8 cellular contexts compared by ENCODE assay signal in genomic region chr4:99946346-99947189, GRCh38. TPM values are rescaled to one million over a fixed set of nuclear protein-coding genes. Genes with fewer than 3 reads are reported as not detected.
DNase-seq lines count a peak whose midpoint lies in the region; ATAC-seq and TF ChIP-seq lines count a peak whose summit lies in the region.

Gene DNAJB14 (minus strand): TSS chr4:99946618. CDS start chr4:99946571, 47 bp downstream.

- H3K27me3 ChIP-seq in GM23248 (replicated peaks; ENCODE audit: insufficient read depth) (no peaks in the 10 kb centered on the region), cardiac muscle cell (no peaks in the 10 kb centered on the region), transverse colon (no peaks in the 10 kb centered on the region)

- peaks cover 9% of the 10 kb centered on the region for H3K36me3 ChIP-seq in GM23248 (ENCODE audit: low read depth)
- peaks cover 9% of the 10 kb centered on the region for H3K36me3 ChIP-seq in cardiac muscle cell
- no peaks in the 10 kb centered on the region for H3K36me3 ChIP-seq in transverse colon

- 4 to 9% methylated on average over 42 to 83 of the region's 87 CpGs for WGBS in GM23248 (ENCODE audit: low coverage in 1 of 2, low lambda C conversion rate in 2 of 2, missing lambda C conversion rate in 2 of 2), 2 experiments
- WGBS in transverse colon (ENCODE audit: low coverage in 1 of 2), 2 donors: 3% methylated on average over 29 of the region's 87 CpGs; no CpG with 5 or more reads in 1 of the 2 donors

- POLR2A ChIA-PET in activated naive CD8-positive, alpha-beta T cell treated with anti-CD3 and anti-CD28 coated beads, Interleukin-2, amount 10 ng/mL, durations not matched to agents 7 days and 5 days (lab: Charles Lee): interaction anchor here (0.6 to 2.4 kb wide), 19 partner anchors 11 to 1887 kb away, joined by 3 to 31 read pairs (median 3); partner anchors contain the start of genes DAPP1, LAMTOR3 and METAP1

- no peaks in the 10 kb centered on the region for H3K9me2 ChIP-seq in GM23248 (ENCODE audit: insufficient read depth)

- H3K4me1 ChIP-seq in GM23248 (ENCODE audit: insufficient read depth) (peaks cover 38% of the 10 kb centered on the region), cardiac muscle cell (ENCODE audit: low read depth) (peaks cover 16% of the 10 kb centered on the region), transverse colon (peaks cover 17 to 56% (median 39%) of the 10 kb centered on the region in 4 donors)

- no peak for TF ChIP-seq EP300 in transverse colon (IDR thresholded peaks at IDR 0.05; ENCODE audit: low read depth)

- peak; percentile 63 for TF ChIP-seq POLR2A in transverse colon (IDR thresholded peaks at IDR 0.05)

- H2AFZ ChIP-seq in GM23248: peak within 1 kb of the TSS; percentile 77

- H3K27ac ChIP-seq in GM23248: peak within 1 kb of the TSS; percentile 94
- H3K27ac ChIP-seq in cardiac muscle cell: peak within 1 kb of the TSS; percentile 91
- H3K27ac ChIP-seq in transverse colon: peak within 1 kb of the TSS; percentile 94 to 99 (median 97)

- H3K9me3 ChIP-seq in GM23248 (ENCODE audit: low read depth) (no peaks in the 10 kb centered on the region), cardiac muscle cell (ENCODE audit: low read depth) (no peaks in the 10 kb centered on the region), transverse colon (no peaks in the 10 kb centered on the region)

- peak within 1 kb of the TSS; percentile 99 for H3K27ac Mint-ChIP-seq in activated naive CD8-positive, alpha-beta T cell treated with anti-CD3 and anti-CD28 coated beads, Interleukin-2, amount 10 ng/mL, durations not matched to agents 7 days and 5 days

- peak; percentile 45 for ATAC-seq in activated naive CD8-positive, alpha-beta T cell treated with anti-CD3 and anti-CD28 coated beads, Interleukin-2, amount 10 ng/mL, durations not matched to agents 7 days and 5 days (ENCODE audit: low read depth)

- H4K20me1 ChIP-seq in GM23248 (ENCODE audit: insufficient read depth): no peaks in the 10 kb centered on the region

- H3K27me3 Mint-ChIP-seq in activated naive CD8-positive, alpha-beta T cell treated with anti-CD3 and anti-CD28 coated beads, Interleukin-2, amount 10 ng/mL, durations not matched to agents 7 days and 5 days: no peaks in the 10 kb centered on the region

- no peak for TF ChIP-seq CTCF in cardiac muscle cell (IDR thresholded peaks at IDR 0.05; ENCODE audit: low read depth, low read length)
- TF ChIP-seq CTCF in transverse colon (IDR thresholded peaks at IDR 0.05): no peak

- no peaks in the 10 kb centered on the region for H3K9me3 Mint-ChIP-seq in activated naive CD8-positive, alpha-beta T cell treated with anti-CD3 and anti-CD28 coated beads, Interleukin-2, amount 10 ng/mL, durations not matched to agents 7 days and 5 days

- H3K4me2 ChIP-seq in GM23248 (ENCODE audit: unreplicated experiment): peak within 1 kb of the TSS; percentile 76

- in situ Hi-C loops in G401 (cut with HindIII; ENCODE audit: low sequenced_read_pairs) (no loop called here), GM23248 (cut with MboI) (no loop called here), transverse colon (cut with MboI; ENCODE audit: low pct_ligation_motif_present in 1 of 4, low pct_unique_long_range_greater_than_20kb in 1 of 4, low sequenced_read_pairs in 3 of 4) (loop anchor here in 3 of 4 donors (10.0 kb wide), 3 partner anchors 52 to 382 kb away; partner anchors contain the start of genes TRMT10A (in 2 of the 3), DAPP1 (in 1 of the 3) and LAMTOR3 (in 1 of the 3))

- H3K4me1 Mint-ChIP-seq in activated naive CD8-positive, alpha-beta T cell treated with anti-CD3 and anti-CD28 coated beads, Interleukin-2, amount 10 ng/mL, durations not matched to agents 7 days and 5 days: peaks cover 42% of the 10 kb centered on the region

- peaks cover 41% of the 10 kb centered on the region for H3K36me3 Mint-ChIP-seq in activated naive CD8-positive, alpha-beta T cell treated with anti-CD3 and anti-CD28 coated beads, Interleukin-2, amount 10 ng/mL, durations not matched to agents 7 days and 5 days

- peak within 1 kb of the TSS; percentile 98 for H3K4me3 Mint-ChIP-seq in activated naive CD8-positive, alpha-beta T cell treated with anti-CD3 and anti-CD28 coated beads, Interleukin-2, amount 10 ng/mL, durations not matched to agents 7 days and 5 days

- intact Hi-C loops in transverse colon (cut with DNase I; ENCODE audit: low total_unique reads): loop anchor here (5.0 kb wide), 2 partner anchors 54 to 379 kb away; partner anchors contain the start of gene LAMTOR3

- peak within 1 kb of the TSS; percentile 98 for H3K9ac ChIP-seq in GM23248

- DNase-seq in G401 (ENCODE audit: low spot score) (peak; percentile 66), GM23248 (peak; percentile 88), LoVo (ENCODE audit: low spot score) (peak; percentile 80), SW 1271 (lab: John Stamatoyannopoulos, UW) (peak; percentile 4 to 40), cardiac muscle cell (ENCODE audit: low read depth in 1 of 2, low spot score in 1 of 2) (peak; percentile 82 to 87), pons (ENCODE audit: low spot score) (peak; percentile 48), transverse colon (peak; percentile 85)
- peak; percentile 89 for DNase-seq in activated naive CD8-positive, alpha-beta T cell treated with anti-CD3 and anti-CD28 coated beads, Interleukin-2, amount 10 ng/mL, durations not matched to agents 7 days and 5 days

- H3K4me3 ChIP-seq in GM23248 (peak within 1 kb of the TSS; percentile 99), cardiac muscle cell (peak within 1 kb of the TSS; percentile 99), transverse colon (peak within 1 kb of the TSS; percentile 49 to 100 (median 82))

- peaks cover 71% of the 10 kb centered on the region for H3K79me2 ChIP-seq in GM23248 (ENCODE audit: insufficient read depth)

- H3F3A ChIP-seq in GM23248 (ENCODE audit: insufficient read depth): peaks cover 32% of the 10 kb centered on the region

RNA-seq across cellular contexts. Expression of gene DNAJB14, which starts in this region (rescaled TPM):
- total RNA-seq in G401 (2014; rRNA removed; shearing (Covaris generic)): 18.0 and 36.8 TPM in 2 replicates
- total RNA-seq in GM23248 (2014; rRNA removed; shearing (Covaris generic)): 30.4 and 43.8 TPM in 2 replicates
- polyA plus RNA-seq in GM23248 (2016; fragmentation: Nextera tagmentation; extraction: Ambion mirVana) (44.7 and 47.4 TPM in 2 replicates), cardiac muscle cell (18.1 and 24.6 TPM in 2 replicates)
- total RNA-seq in activated naive CD8-positive, alpha-beta T cell treated with anti-CD3 and anti-CD28 coated beads, Interleukin-2, amount 10 ng/mL, durations not matched to agents 7 days and 5 days: 10 to 100 TPM; 61.6 to 76.0 TPM
- total RNA-seq in cardiac muscle cell (15.3 and 25.5 TPM in 2 replicates), transverse colon (10 to 100 TPM; 41.9 to 58.1 (median 48.5) TPM)

Comparison
In these comparisons a context has a peak if more than half of its experiments do, and no peak if none do; other contexts are left out.
1. Peak in every context shown above with its lines: DNase-seq, ATAC-seq, H3K4me3 ChIP-seq and H3K27ac ChIP-seq.
2. DNase-seq: peak in every context shown above with its lines; median percentile 89 in activated naive CD8-positive, alpha-beta T cell treated with anti-CD3 and anti-CD28 coated beads, Interleukin-2, amount 10 ng/mL, durations not matched to agents 7 days and 5 days; 88 in GM23248; 85 in transverse colon; 84 in cardiac muscle cell; 80 in LoVo; 66 in G401; 48 in pons; 22 in SW 1271.
3. in situ Hi-C loops: an anchor here in transverse colon (10.0 kb wide); none called in G401 and GM23248.